In the genomic region with DNA sequence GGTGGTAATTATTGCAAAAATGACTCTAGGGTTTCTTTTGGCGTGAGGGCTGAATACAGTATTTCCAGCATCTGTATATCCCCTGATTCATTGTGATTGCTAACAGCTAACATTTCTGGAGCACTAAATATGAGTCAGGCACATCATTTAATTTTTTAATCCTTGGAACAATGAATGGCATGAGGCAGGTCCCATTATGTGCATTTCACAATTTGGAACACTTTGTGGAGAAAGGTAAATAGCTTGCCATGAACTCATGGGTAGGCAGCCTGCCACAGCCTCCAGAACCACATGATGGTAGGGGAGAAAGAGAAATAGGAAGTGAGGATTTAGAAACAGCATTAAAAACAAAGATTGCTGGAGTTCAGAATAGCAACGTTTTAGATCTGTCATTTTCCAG, we compare ENCODE assay signal across 17 cellular contexts. TPM values are rescaled to one million over a fixed set of nuclear protein-coding genes. Genes with fewer than 3 reads are reported as not detected.
DNase-seq lines count a peak whose midpoint lies in the region; ATAC-seq and TF ChIP-seq lines count a peak whose summit lies in the region.
"Had no signal": no experiment of that assay in that cellular context is flagged by ENCODE, and none has a peak within 500 bp of the region (broad histone marks: within the 10 kb centered on the region; RNA-seq: fewer than 3 reads in every experiment).

No MANE protein-coding gene starts in this region.

- H3K27me3 Mint-ChIP-seq in MCF 10A (ENCODE audit: insufficient read depth, unreplicated experiment) (peaks cover 41% of the 10 kb centered on the region), progenitor cell of endocrine pancreas (peaks cover 83% of the 10 kb centered on the region)
- H3K27me3 Mint-ChIP-seq in stimulated activated memory B cell treated with anti-CD40 and anti-IgM and Interleukin-4, amounts not matched to agents 10 μg/mL and 1 μg/mL and 100 μg/mL, for 72 hours, result peaks cover 52% of the 10 kb centered on the region

- TF ChIP-seq CTCF in MCF 10A (IDR thresholded peaks at IDR 0.05; ENCODE audit: unreplicated experiment), result no peak
- no peak for TF ChIP-seq CTCF in breast epithelium (IDR thresholded peaks at IDR 0.05)
- no peak for TF ChIP-seq CTCF in OCI-LY7 (conservative IDR thresholded peaks at IDR 0.05; ENCODE audit: low read length)
- TF ChIP-seq CTCF in fibroblast of the aortic adventitia (IDR thresholded peaks at IDR 0.05; ENCODE audit: insufficient read depth, low read length), result no peak
- TF ChIP-seq CTCF in thoracic aorta (IDR thresholded peaks at IDR 0.05), result no peak
- no peak for TF ChIP-seq CTCF in progenitor cell of endocrine pancreas (IDR thresholded peaks at IDR 0.05; ENCODE audit: unreplicated experiment)

- intact Hi-C loops in MCF 10A (cut with micrococcal nuclease), result loop anchor here (10.0 kb wide), 1 partner anchor 126 kb away; no protein-coding TSS in a partner anchor
- intact Hi-C loops in breast epithelium (cut with DNase I; ENCODE audit: low total_unique reads), result no loop called here
- intact Hi-C loops in OCI-LY7 (cut with micrococcal nuclease; ENCODE audit: unreplicated experiment), result no loop called here

- no peak overlapping the region for H3K4me3 Mint-ChIP-seq in MCF 10A (ENCODE audit: unreplicated experiment)
- H3K4me3 Mint-ChIP-seq in stimulated activated memory B cell treated with anti-CD40 and anti-IgM and Interleukin-4, amounts not matched to agents 10 μg/mL and 1 μg/mL and 100 μg/mL, for 72 hours, result no peak overlapping the region
- H3K4me3 Mint-ChIP-seq in progenitor cell of endocrine pancreas (ENCODE audit: low read depth), result no peak overlapping the region

- H3K27me3 ChIP-seq in breast epithelium (peaks cover 3 to 85% of the 10 kb centered on the region in 2 donors), thoracic aorta (replicated peaks; ENCODE audit: insufficient read depth) (no peaks in the 10 kb centered on the region)

- H3K4me1 ChIP-seq in breast epithelium (no peaks in the 10 kb centered on the region), OCI-LY7 (ENCODE audit: insufficient read depth, low read length, poor library complexity, severe bottlenecking) (peaks cover 9% of the 10 kb centered on the region), thoracic aorta (ENCODE audit: control insufficient read depth in 1 of 2, low read depth in 2 of 2) (peaks cover 0 to 24% of the 10 kb centered on the region in 2 donors)
- H3K4me1 ChIP-seq: colonic mucosa, SJCRH30 had no signal

- no peaks in the 10 kb centered on the region for H3K9me2 ChIP-seq in OCI-LY7 (ENCODE audit: insufficient read depth, low read length)

- H3K79me2 ChIP-seq in OCI-LY7 (ENCODE audit: insufficient read depth, low read depth, low read length), result no peaks in the 10 kb centered on the region

- BruUV-seq in MCF 10A (replicated peaks; lab: Mats Ljungman, UMichigan) (no TSS peak), OCI-LY7 (replicated peaks; lab: Mats Ljungman, UMichigan) (no TSS peak)

- H3K4me2 ChIP-seq in OCI-LY7 (ENCODE audit: low read length), result peak overlapping the region; percentile 16; the same call in 1 of the 2 replicates

- no peaks in the 10 kb centered on the region for H3K9me3 ChIP-seq in breast epithelium
- no peaks in the 10 kb centered on the region for H3K9me3 ChIP-seq in OCI-LY7 (ENCODE audit: low read length)
- no peaks in the 10 kb centered on the region for H3K9me3 ChIP-seq in thoracic aorta
- H3K9me3 ChIP-seq: colonic mucosa, SJCRH30, vagina had no signal

- no peaks in the 10 kb centered on the region for H3K9me3 Mint-ChIP-seq in MCF 10A (ENCODE audit: unreplicated experiment)
- no peaks in the 10 kb centered on the region for H3K9me3 Mint-ChIP-seq in stimulated activated memory B cell treated with anti-CD40 and anti-IgM and Interleukin-4, amounts not matched to agents 10 μg/mL and 1 μg/mL and 100 μg/mL, for 72 hours
- no peaks in the 10 kb centered on the region for H3K9me3 Mint-ChIP-seq in progenitor cell of endocrine pancreas (ENCODE audit: low read depth)

- no peak for ATAC-seq in thoracic aorta (ENCODE audit: insufficient number of reproducible peaks, low FRiP score, low read depth)
- ATAC-seq in stimulated activated memory B cell treated with anti-CD40 and anti-IgM and Interleukin-4, amounts not matched to agents 10 μg/mL and 1 μg/mL and 100 μg/mL, for 72 hours, result no peak
- ATAC-seq in GM21737 (IDR thresholded peaks at IDR 0.05; ENCODE audit: unreplicated experiment), result no peak
- ATAC-seq: activated naive CD4-positive, alpha-beta T cell treated with anti-CD3 and anti-CD28 coated beads, Interleukin-2, amount 50 U/mL, for 72 hours had no signal

- no peaks in the 10 kb centered on the region for H3K4me1 Mint-ChIP-seq in MCF 10A (ENCODE audit: insufficient read depth, unreplicated experiment)
- peaks cover 5% of the 10 kb centered on the region for H3K4me1 Mint-ChIP-seq in stimulated activated memory B cell treated with anti-CD40 and anti-IgM and Interleukin-4, amounts not matched to agents 10 μg/mL and 1 μg/mL and 100 μg/mL, for 72 hours
- no peaks in the 10 kb centered on the region for H3K4me1 Mint-ChIP-seq in progenitor cell of endocrine pancreas (ENCODE audit: low read depth)

- peak overlapping the region; percentile 45; the same call in 1 of the 2 replicates for H2AFZ ChIP-seq in OCI-LY7 (ENCODE audit: low read length)

- DNase-seq in MCF 10A (ENCODE audit: unreplicated experiment), result peak; percentile 62
- DNase-seq in breast epithelium (ENCODE audit: low spot score in 2 of 2), result no peak
- DNase-seq in OCI-LY7 (ENCODE audit: low spot score), result no peak
- peak; percentile 60 for DNase-seq in fibroblast of the aortic adventitia (ENCODE audit: low read depth)
- DNase-seq in thoracic aorta (ENCODE audit: low spot score), result no peak
- DNase-seq in progenitor cell of endocrine pancreas (ENCODE audit: low spot score, unreplicated experiment), result no peak
- DNase-seq: colonic mucosa; DMS153; foreskin melanocyte; GOT3; kidney glomerular epithelial cell; SJCRH30; stimulated activated CD4-positive, alpha-beta T cell treated with anti-CD3 and anti-CD28 coated beads, Interleukin-12 subunit alpha, Interleukin-12 subunit beta, amount 100 ng/mL, for 4 hours had no signal

- no peaks in the 10 kb centered on the region for H3K36me3 ChIP-seq in breast epithelium
- no peaks in the 10 kb centered on the region for H3K36me3 ChIP-seq in OCI-LY7 (ENCODE audit: insufficient read depth, low read length)
- H3K36me3 ChIP-seq in thoracic aorta, result no peaks in the 10 kb centered on the region
- H3K36me3 ChIP-seq: colonic mucosa, SJCRH30, vagina had no signal

- CTCF ChIA-PET in MCF 10A (lab: Yijun Ruan, JAX), result no interaction called here
- CTCF ChIA-PET in OCI-LY7 (lab: Charles Lee; ENCODE audit: unreplicated experiment), result no interaction called here

- H3K36me3 Mint-ChIP-seq in MCF 10A (ENCODE audit: insufficient read depth, unreplicated experiment) (no peaks in the 10 kb centered on the region), progenitor cell of endocrine pancreas (ENCODE audit: insufficient read depth) (no peaks in the 10 kb centered on the region)
- no peaks in the 10 kb centered on the region for H3K36me3 Mint-ChIP-seq in stimulated activated memory B cell treated with anti-CD40 and anti-IgM and Interleukin-4, amounts not matched to agents 10 μg/mL and 1 μg/mL and 100 μg/mL, for 72 hours

- H3K27ac Mint-ChIP-seq in MCF 10A (ENCODE audit: low read depth, unreplicated experiment), result no peak overlapping the region
- no peak overlapping the region for H3K27ac Mint-ChIP-seq in stimulated activated memory B cell treated with anti-CD40 and anti-IgM and Interleukin-4, amounts not matched to agents 10 μg/mL and 1 μg/mL and 100 μg/mL, for 72 hours
- no peak overlapping the region for H3K27ac Mint-ChIP-seq in progenitor cell of endocrine pancreas
- H3K27ac Mint-ChIP-seq: activated naive CD4-positive, alpha-beta T cell treated with anti-CD3 and anti-CD28 coated beads, Interleukin-2, amount 50 U/mL, for 72 hours had no signal

- POLR2A ChIA-PET in MCF 10A (lab: Yijun Ruan, JAX) (no interaction called here), OCI-LY7 (lab: Charles Lee) (interaction anchor here (0.6 to 1.0 kb wide), 3 partner anchors 10 to 456 kb away, joined by 3 to 4 read pairs (median 3); no protein-coding TSS in a partner anchor)

- H3K4me3 ChIP-seq in breast epithelium (no peak overlapping the region), OCI-LY7 (ENCODE audit: low read depth, low read length, poor library complexity, severe bottlenecking) (no peak overlapping the region), fibroblast of the aortic adventitia (ENCODE audit: low read depth, low read length) (peak overlapping the region; percentile 9), thoracic aorta (peak overlapping the region; percentile 79)
- H3K4me3 ChIP-seq: colonic mucosa, SJCRH30 had no signal

- H3K27ac ChIP-seq in breast epithelium (no peak overlapping the region), OCI-LY7 (ENCODE audit: low read depth, low read length, poor library complexity, severe bottlenecking) (no peak overlapping the region), thoracic aorta (no peak overlapping the region)
- H3K27ac ChIP-seq: colonic mucosa, SJCRH30, vagina had no signal

- no peak for TF ChIP-seq POLR2A in breast epithelium (IDR thresholded peaks at IDR 0.05)

- no peaks in the 10 kb centered on the region for H4K20me1 ChIP-seq in OCI-LY7 (ENCODE audit: insufficient read depth, low read length)

RNA-seq across cellular contexts. Expression of a gene that starts 1.7 kb away (rescaled TPM):
- total RNA-seq in MCF 10A (2022) (not detected in 2 replicates), breast epithelium (1 to 10 TPM; 1.5 to 3.3 (median 3.2) TPM), OCI-LY7 (2022) (not detected in 2 replicates), fibroblast of the aortic adventitia (ENCODE audit: low replicate concordance) (0.25 and 2.5 TPM in 2 replicates), thoracic aorta (10 to 100 TPM; 55.7 to 99.9 TPM), progenitor cell of endocrine pancreas (0.14 and 0.31 TPM in 2 replicates)
- total RNA-seq in OCI-LY7 (2014; rRNA removed; shearing (Covaris generic)), result not detected in 2 replicates
- total RNA-seq: activated naive CD4-positive, alpha-beta T cell treated with anti-CD3 and anti-CD28 coated beads, Interleukin-2, amount 50 U/mL, for 72 hours; SJCRH30 had no signal

Comparison
In these comparisons a context has a peak if more than half of its experiments do, and no peak if none do; other contexts are left out.
1. DNase-seq: peak in MCF 10A (single experiment) and fibroblast of the aortic adventitia (single experiment); none in breast epithelium (0 of 2), OCI-LY7 (single experiment), thoracic aorta (single experiment) and progenitor cell of endocrine pancreas (single experiment).
2. H3K4me3 ChIP-seq: peak in fibroblast of the aortic adventitia (single experiment) and thoracic aorta (single experiment); none in breast epithelium (0 of 3) and OCI-LY7 (single experiment).
3. RNA of a gene that starts 1.7 kb away (total RNA-seq): 55.7 to 99.9 TPM in thoracic aorta; 1.5 to 3.3 TPM in breast epithelium, 0.25 to 2.5 TPM in fibroblast of the aortic adventitia, 0.14 to 0.31 TPM in progenitor cell of endocrine pancreas, not detected in MCF 10A and not detected in OCI-LY7; every median in the first group is over 10 times any median in the second.